In the genomic region with DNA sequence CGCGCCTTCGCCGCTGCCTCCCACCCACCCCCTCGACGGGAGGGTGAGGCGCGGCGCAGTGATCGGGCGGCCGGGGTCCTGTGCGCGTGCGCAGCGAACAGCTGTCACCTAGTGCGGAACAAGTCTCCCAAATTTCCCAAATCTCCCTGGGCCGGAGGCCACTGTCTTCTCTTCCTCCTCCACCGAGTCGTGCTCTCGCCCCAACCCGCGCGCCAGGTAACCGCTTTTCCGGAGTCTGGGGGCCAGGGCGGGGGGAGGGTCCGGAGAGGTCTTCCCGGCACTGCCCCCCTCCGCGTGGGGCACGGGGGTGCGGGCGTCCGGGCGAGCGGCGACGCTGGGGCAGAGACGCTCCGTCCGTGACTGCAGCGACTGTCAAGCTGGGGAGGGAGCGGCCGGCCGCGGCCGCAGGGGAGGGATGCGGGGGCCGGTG, we compare ENCODE assay signal across 8 cellular contexts. TPM values are rescaled to one million over a fixed set of nuclear protein-coding genes. Genes with fewer than 3 reads are reported as not detected.
DNase-seq lines count a peak whose midpoint lies in the region; ATAC-seq and TF ChIP-seq lines count a peak whose summit lies in the region.

No MANE protein-coding gene starts in this region.

- POLR2A ChIA-PET in WTC11 (lab: Charles Lee) = interaction anchor here (0.7 to 1.6 kb wide), 3 partner anchors 14 to 197 kb away, joined by 3 to 10 read pairs (median 3); no protein-coding TSS in a partner anchor

- intact Hi-C loops in heart right ventricle (cut with DNase I) (loop anchor here in 6 of 10 donors (1.0 to 10.0 kb wide), 7 partner anchors 53 to 346 kb away; partner anchors contain the start of gene UHRF2 (in 3 of the 6)), sigmoid colon (cut with DNase I) (loop anchor here (1.0 to 5.0 kb wide), 5 partner anchors 54 to 1131 kb away; partner anchors contain the start of genes RIC1 and UHRF2)

- H3K27me3 ChIP-seq in heart right ventricle = no peaks in the 10 kb centered on the region
- H3K27me3 ChIP-seq in sigmoid colon = no peaks in the 10 kb centered on the region

- no peak for DNase-seq in activated naive CD4-positive, alpha-beta T cell treated with anti-CD3 and anti-CD28 coated beads, Interleukin-2, amount 10 ng/mL, durations not matched to agents 7 days and 5 days
- no peak for DNase-seq in activated naive CD4-positive, alpha-beta T cell treated with anti-CD3 and anti-CD28 coated beads, Interleukin-2, amount 50 U/mL, for 16 hours
- DNase-seq in WTC11 (ENCODE audit: low spot score) = peak; percentile 97
- peak in 1 of 2 donors; percentile 95 for DNase-seq in heart right ventricle
- DNase-seq in sigmoid colon = no peak
- DNase-seq in NCI-H1417 (lab: John Stamatoyannopoulos, UW) = no peak
- DNase-seq in stimulated activated CD4-positive, alpha-beta T cell treated with anti-CD3 and anti-CD28 coated beads, Interleukin-12 subunit alpha, Interleukin-12 subunit beta, amount 100 ng/mL, for 4 hours = no peak

- H3K27ac ChIP-seq in heart right ventricle (peak overlapping the region; percentile 86 to 99 (median 94)), sigmoid colon (peak overlapping the region; percentile 95 to 99 (median 98))

- peaks cover 16% of the 10 kb centered on the region for H3K36me3 Mint-ChIP-seq in activated naive CD4-positive, alpha-beta T cell treated with anti-CD3 and anti-CD28 coated beads, Interleukin-2, amount 10 ng/mL, durations not matched to agents 7 days and 5 days
- H3K36me3 Mint-ChIP-seq in WTC11 = no peaks in the 10 kb centered on the region

- H3K9me3 ChIP-seq in heart right ventricle (peaks cover 0 to under 1% (median 0%) of the 10 kb centered on the region in 11 donors), sigmoid colon (no peaks in the 10 kb centered on the region)

- H3K4me3 ChIP-seq in heart right ventricle (peak overlapping the region; percentile 80 to 98 (median 94)), sigmoid colon (peak overlapping the region; percentile 74 to 99 (median 89))

- peak overlapping the region; percentile 99 for H3K27ac Mint-ChIP-seq in activated naive CD4-positive, alpha-beta T cell treated with anti-CD3 and anti-CD28 coated beads, Interleukin-2, amount 10 ng/mL, durations not matched to agents 7 days and 5 days
- H3K27ac Mint-ChIP-seq in WTC11 = no peak overlapping the region

- no peak for TF ChIP-seq EP300 in sigmoid colon (IDR thresholded peaks at IDR 0.05)

- WGBS in heart right ventricle, 2 donors = 0% methylated on average over 47 to 50 of the region's 50 CpGs
- 0% methylated on average over 50 of the region's 50 CpGs for WGBS in sigmoid colon, 2 donors

- peaks cover 3% of the 10 kb centered on the region for H3K27me3 Mint-ChIP-seq in activated naive CD4-positive, alpha-beta T cell treated with anti-CD3 and anti-CD28 coated beads, Interleukin-2, amount 10 ng/mL, durations not matched to agents 7 days and 5 days
- H3K27me3 Mint-ChIP-seq in WTC11 (ENCODE audit: low read depth) = no peaks in the 10 kb centered on the region; the same call in 1 of the 2 replicates

- H3K4me1 ChIP-seq in heart right ventricle (peaks cover 0 to 24% (median 13%) of the 10 kb centered on the region in 9 donors), sigmoid colon (peaks cover 0 to 19% (median 10%) of the 10 kb centered on the region in 4 donors)

- peaks cover 1% of the 10 kb centered on the region for H3K9me3 Mint-ChIP-seq in activated naive CD4-positive, alpha-beta T cell treated with anti-CD3 and anti-CD28 coated beads, Interleukin-2, amount 10 ng/mL, durations not matched to agents 7 days and 5 days
- peaks cover under 1% of the 10 kb centered on the region for H3K9me3 Mint-ChIP-seq in WTC11

- CTCF ChIA-PET in activated naive CD4-positive, alpha-beta T cell treated with anti-CD3 and anti-CD28 coated beads, Interleukin-2, amount 10 ng/mL, durations not matched to agents 7 days and 5 days (lab: Charles Lee) = interaction anchor here (1.2 kb wide), 1 partner anchor 75 kb away, joined by 3 read pairs; no protein-coding TSS in a partner anchor
- CTCF ChIA-PET in WTC11 (lab: Charles Lee) = interaction anchor here (0.8 kb wide), 1 partner anchor 17 kb away, joined by 4 read pairs; no protein-coding TSS in a partner anchor

- no peak for TF ChIP-seq POLR2A in sigmoid colon (IDR thresholded peaks at IDR 0.05)

- peak; percentile 15 for ATAC-seq in HG03025 (IDR thresholded peaks at IDR 0.05; ENCODE audit: low FRiP score, unreplicated experiment)
- ATAC-seq in WTC11 = peak; percentile 78
- ATAC-seq in heart right ventricle = peak; percentile 22 to 92 (median 52)

- H3K36me3 ChIP-seq in heart right ventricle = no peaks in the 10 kb centered on the region
- H3K36me3 ChIP-seq in sigmoid colon = no peaks in the 10 kb centered on the region

- TF ChIP-seq CTCF in WTC11 (IDR thresholded peaks at IDR 0.05) = no peak
- no peak for TF ChIP-seq CTCF in heart right ventricle (IDR thresholded peaks at IDR 0.05)
- no peak for TF ChIP-seq CTCF in sigmoid colon (IDR thresholded peaks at IDR 0.05)

- peak overlapping the region; percentile 97 for H3K4me3 Mint-ChIP-seq in activated naive CD4-positive, alpha-beta T cell treated with anti-CD3 and anti-CD28 coated beads, Interleukin-2, amount 10 ng/mL, durations not matched to agents 7 days and 5 days
- peak overlapping the region; percentile 90 for H3K4me3 Mint-ChIP-seq in WTC11

- H3K4me1 Mint-ChIP-seq in activated naive CD4-positive, alpha-beta T cell treated with anti-CD3 and anti-CD28 coated beads, Interleukin-2, amount 10 ng/mL, durations not matched to agents 7 days and 5 days = peaks cover 34% of the 10 kb centered on the region
- H3K4me1 Mint-ChIP-seq in WTC11 = peaks cover 33% of the 10 kb centered on the region

TF ChIP-seq in WTC11, 78 proteins besides CTCF, POLR2A, EP300 and RAD21:
- TF ChIP-seq ZNF281 (CRISPR knock-in tag; IDR thresholded peaks at IDR 0.05) = 0 out of 2 replicates have a peak, but pooled peaks have one; percentile 28
- no peak for TF ChIP-seq ZNF219 (CRISPR knock-in tag; IDR thresholded peaks at IDR 0.05; ENCODE audit: borderline replicate concordance)

RNA-seq across cellular contexts. Expression of gene KDM4C, which starts 0.2 kb away (rescaled TPM):
- total RNA-seq in WTC11 (2021) (29.2 to 35.5 TPM (median 34.0 TPM) in 3 replicates), heart right ventricle (10 to 100 TPM; 12.2 to 18.2 (median 14.9) TPM), sigmoid colon (10 to 100 TPM; 28.8 to 33.5 (median 29.8) TPM)
- polyA plus RNA-seq in heart right ventricle (1 to 10 TPM; 6.1 to 7.5 TPM), sigmoid colon (10 to 100 TPM; 16.4 to 18.6 (median 17.6) TPM)

Comparison
In these comparisons a context has a peak if more than half of its experiments do, and no peak if none do; other contexts are left out.
1. ATAC-seq: peak in every context shown above with its lines; median percentile 78 in WTC11; 52 in heart right ventricle; 15 in HG03025.